Comparison of ENCODE assay signal across 11 cellular contexts in the genomic region with DNA sequence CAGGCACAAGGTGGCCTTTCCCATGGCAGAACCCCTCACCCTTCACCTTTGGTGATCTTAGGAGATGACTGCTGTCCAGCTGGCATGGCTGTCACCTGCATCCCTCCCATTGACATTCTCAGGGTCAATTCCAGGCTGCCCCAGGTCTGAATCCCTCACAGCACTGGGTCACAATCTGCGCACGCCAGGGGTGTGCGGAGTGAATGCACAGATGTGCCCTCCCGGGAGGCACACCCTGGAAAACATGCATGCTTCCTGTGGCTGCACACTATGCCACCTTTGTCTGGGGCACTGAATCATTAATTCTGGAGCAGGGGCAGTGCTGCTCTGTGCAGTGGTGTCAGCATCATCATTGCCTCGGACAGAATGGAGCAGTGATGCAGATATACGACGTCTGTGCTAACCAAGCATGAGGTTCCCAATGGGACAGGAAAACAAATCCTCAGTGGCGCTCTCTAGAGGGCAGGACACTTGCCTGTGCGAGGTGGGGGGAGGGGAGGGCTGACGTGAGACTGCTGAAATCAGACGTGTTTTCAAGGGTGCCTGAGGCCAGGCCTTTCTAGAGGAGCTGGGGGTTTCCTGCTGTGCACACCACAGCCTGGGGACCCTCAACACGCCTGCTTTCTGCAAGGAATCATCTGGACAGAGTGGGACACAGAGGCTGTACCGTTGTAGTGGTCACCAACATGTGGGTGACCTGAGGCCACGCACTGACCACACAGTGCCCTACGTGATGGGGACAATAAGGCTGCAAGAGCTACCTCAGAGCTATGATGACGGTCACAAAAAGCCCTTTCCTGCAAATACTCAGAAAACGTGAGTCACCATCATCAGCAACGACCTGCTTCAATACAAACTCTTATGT.
DNase-seq lines count a peak whose midpoint lies in the region; ATAC-seq and TF ChIP-seq lines count a peak whose summit lies in the region.
"Had no signal": no experiment of that assay in that cellular context is flagged by ENCODE, and none has a peak within 500 bp of the region (broad histone marks: within the 10 kb centered on the region; RNA-seq: fewer than 3 reads in every experiment).

No MANE protein-coding gene starts in this region.

- peak; percentile 36 to 54 for ATAC-seq in CD4-positive, CD25-positive, alpha-beta regulatory T cell (ENCODE audit: low read depth in 2 of 2)
- no peak for ATAC-seq in memory B cell (ENCODE audit: low read depth)
- ATAC-seq in psoas muscle: no peak
- ATAC-seq: esophagus mucosa had no signal

- TF ChIP-seq CTCF in GM12865 (IDR thresholded peaks at IDR 0.05; ENCODE audit: insufficient read depth, low read depth, low read length, missing control alignments): peak; percentile 37
- TF ChIP-seq CTCF in psoas muscle (IDR thresholded peaks at IDR 0.05): no peak
- TF ChIP-seq CTCF in ascending aorta (IDR thresholded peaks at IDR 0.05): no peak

- H3K4me3 ChIP-seq in CD4-positive, CD25-positive, alpha-beta regulatory T cell (ENCODE audit: low read depth, low read length): no peak overlapping the region
- H3K4me3 ChIP-seq in GM12865 (ENCODE audit: low read depth, low read length) (peak overlapping the region; percentile 49), psoas muscle (no peak overlapping the region), ascending aorta (no peak overlapping the region)
- H3K4me3 ChIP-seq: skin epidermis had no signal

- H3K4me1 ChIP-seq in CD4-positive, CD25-positive, alpha-beta regulatory T cell (ENCODE audit: control insufficient read depth, insufficient read depth, low read length, poor library complexity, severe bottlenecking): no peaks in the 10 kb centered on the region
- H3K4me1 ChIP-seq in psoas muscle (peaks cover 25% of the 10 kb centered on the region), ascending aorta (peaks cover 0 to 18% of the 10 kb centered on the region in 2 donors)

- POLR2A ChIA-PET in activated CD4-positive, alpha-beta memory T cell treated with anti-CD3 and anti-CD28 coated beads, Interleukin-2, amount 10 ng/mL, durations not matched to agents 7 days and 5 days (lab: Charles Lee): no interaction called here

- H3K36me3 ChIP-seq in CD4-positive, CD25-positive, alpha-beta regulatory T cell (ENCODE audit: control insufficient read depth, insufficient read depth, low read length): no peaks in the 10 kb centered on the region
- H3K36me3 ChIP-seq in psoas muscle (ENCODE audit: insufficient read depth in 1 of 2, low read depth in 1 of 2) (peaks cover 0 to 7% of the 10 kb centered on the region in 2 donors), ascending aorta (peaks cover 5 to 6% of the 10 kb centered on the region in 2 donors)

- H3K27me3 Mint-ChIP-seq in CD4-positive, CD25-positive, alpha-beta regulatory T cell: no peaks in the 10 kb centered on the region
- no peaks in the 10 kb centered on the region for H3K27me3 Mint-ChIP-seq in activated CD4-positive, alpha-beta memory T cell treated with anti-CD3 and anti-CD28 coated beads, Interleukin-2, amount 10 ng/mL, durations not matched to agents 7 days and 5 days
- H3K27me3 Mint-ChIP-seq in memory B cell: no peaks in the 10 kb centered on the region
- H3K27me3 Mint-ChIP-seq: naive B cell had no signal

- intact Hi-C loops in psoas muscle (cut with DNase I): no loop called here
- intact Hi-C loops in ascending aorta (cut with DNase I): no loop called here

- peak overlapping the region in 2 of 4 donors; percentile 4 to 33 for H3K4me3 Mint-ChIP-seq in CD4-positive, CD25-positive, alpha-beta regulatory T cell
- no peak overlapping the region for H3K4me3 Mint-ChIP-seq in activated CD4-positive, alpha-beta memory T cell treated with anti-CD3 and anti-CD28 coated beads, Interleukin-2, amount 10 ng/mL, durations not matched to agents 7 days and 5 days
- H3K4me3 Mint-ChIP-seq in memory B cell: peak overlapping the region; percentile 29

- no peaks in the 10 kb centered on the region for H3K9me3 ChIP-seq in CD4-positive, CD25-positive, alpha-beta regulatory T cell (ENCODE audit: control insufficient read depth in 2 of 2, low read length in 2 of 2)
- no peaks in the 10 kb centered on the region for H3K9me3 ChIP-seq in psoas muscle
- no peaks in the 10 kb centered on the region for H3K9me3 ChIP-seq in ascending aorta

- peaks cover 27% of the 10 kb centered on the region for H3K36me3 Mint-ChIP-seq in CD4-positive, CD25-positive, alpha-beta regulatory T cell
- peaks cover 8% of the 10 kb centered on the region for H3K36me3 Mint-ChIP-seq in activated CD4-positive, alpha-beta memory T cell treated with anti-CD3 and anti-CD28 coated beads, Interleukin-2, amount 10 ng/mL, durations not matched to agents 7 days and 5 days (ENCODE audit: low read depth)
- peaks cover 17% of the 10 kb centered on the region for H3K36me3 Mint-ChIP-seq in memory B cell
- H3K36me3 Mint-ChIP-seq: naive B cell had no signal

- H3K4me1 Mint-ChIP-seq in CD4-positive, CD25-positive, alpha-beta regulatory T cell: peaks cover 0 to 35% (median 7%) of the 10 kb centered on the region in 4 donors
- peaks cover 48% of the 10 kb centered on the region for H3K4me1 Mint-ChIP-seq in activated CD4-positive, alpha-beta memory T cell treated with anti-CD3 and anti-CD28 coated beads, Interleukin-2, amount 10 ng/mL, durations not matched to agents 7 days and 5 days
- peaks cover 76% of the 10 kb centered on the region for H3K4me1 Mint-ChIP-seq in memory B cell

- DNase-seq in CD4-positive, CD25-positive, alpha-beta regulatory T cell: peak in 1 of 3 donors; percentile 50
- DNase-seq in GM12865 (ENCODE audit: low read depth) (peak; percentile 85), memory B cell (ENCODE audit: low spot score in 2 of 2) (no peak), psoas muscle (no peak), NCI-H345 (lab: John Stamatoyannopoulos, UW) (no peak), ascending aorta (ENCODE audit: low spot score in 2 of 2) (no peak)
- DNase-seq in activated CD4-positive, alpha-beta memory T cell treated with anti-CD3 and anti-CD28 coated beads, Interleukin-2, amount 10 ng/mL, durations not matched to agents 7 days and 5 days: peak; percentile 35
- DNase-seq: naive B cell, NCI-H1105 treated with DMSO at 0.1 percent for 48 hours had no signal

- H3K27ac ChIP-seq in CD4-positive, CD25-positive, alpha-beta regulatory T cell (ENCODE audit: insufficient read depth, low read length, poor library complexity, severe bottlenecking): no peak overlapping the region
- H3K27ac ChIP-seq in psoas muscle (no peak overlapping the region), ascending aorta (no peak overlapping the region)
- H3K27ac ChIP-seq: skin epidermis had no signal

- CTCF ChIA-PET in activated CD4-positive, alpha-beta memory T cell treated with anti-CD3 and anti-CD28 coated beads, Interleukin-2, amount 10 ng/mL, durations not matched to agents 7 days and 5 days (lab: Charles Lee): interaction anchor here (1.2 kb wide), 1 partner anchor 74 kb away, joined by 4 read pairs; no protein-coding TSS in a partner anchor

- no peaks in the 10 kb centered on the region for H3K27me3 ChIP-seq in CD4-positive, CD25-positive, alpha-beta regulatory T cell (ENCODE audit: control insufficient read depth, insufficient read depth, low read length)
- H3K27me3 ChIP-seq in psoas muscle (ENCODE audit: insufficient read depth in 3 of 3, low read length in 2 of 3) (no peaks in the 10 kb centered on the region), ascending aorta (no peaks in the 10 kb centered on the region)

- H3K27ac Mint-ChIP-seq in CD4-positive, CD25-positive, alpha-beta regulatory T cell: no peak overlapping the region
- peak overlapping the region; percentile 55 for H3K27ac Mint-ChIP-seq in activated CD4-positive, alpha-beta memory T cell treated with anti-CD3 and anti-CD28 coated beads, Interleukin-2, amount 10 ng/mL, durations not matched to agents 7 days and 5 days
- peak overlapping the region; percentile 95 for H3K27ac Mint-ChIP-seq in memory B cell

- H3K9me3 Mint-ChIP-seq in CD4-positive, CD25-positive, alpha-beta regulatory T cell: peaks cover 0 to 2% (median 0%) of the 10 kb centered on the region in 7 donors
- no peaks in the 10 kb centered on the region for H3K9me3 Mint-ChIP-seq in activated CD4-positive, alpha-beta memory T cell treated with anti-CD3 and anti-CD28 coated beads, Interleukin-2, amount 10 ng/mL, durations not matched to agents 7 days and 5 days
- no peaks in the 10 kb centered on the region for H3K9me3 Mint-ChIP-seq in memory B cell
- H3K9me3 Mint-ChIP-seq: naive B cell had no signal

- 82 to 89% (median 85%) methylated on average over 18 of the region's 18 CpGs for WGBS in psoas muscle, 3 donors

Comparison
In these comparisons a context has a peak if more than half of its experiments do, and no peak if none do; other contexts are left out.
1. ATAC-seq: peak in CD4-positive, CD25-positive, alpha-beta regulatory T cell (2 of 2); none in memory B cell (single experiment) and psoas muscle (0 of 4).
2. DNase-seq: peak in GM12865 (single experiment) and activated CD4-positive, alpha-beta memory T cell treated with anti-CD3 and anti-CD28 coated beads, Interleukin-2, amount 10 ng/mL, durations not matched to agents 7 days and 5 days (single experiment); none in memory B cell (0 of 2), psoas muscle (0 of 2), NCI-H345 (single experiment) and ascending aorta (0 of 2).
3. H3K27ac Mint-ChIP-seq: peak in activated CD4-positive, alpha-beta memory T cell treated with anti-CD3 and anti-CD28 coated beads, Interleukin-2, amount 10 ng/mL, durations not matched to agents 7 days and 5 days (single experiment) and memory B cell (single experiment); none in CD4-positive, CD25-positive, alpha-beta regulatory T cell (0 of 3).